25 cellular contexts compared by ENCODE assay signal in genomic region chr1:233412812-233413211, GRCh38.
"Had no signal": no experiment of that assay in that cellular context is flagged by ENCODE, and none has a peak within 500 bp of the region (broad histone marks: within the 10 kb centered on the region; RNA-seq: fewer than 3 reads in every experiment).

No MANE protein-coding gene starts in this region.

- DNase-seq: activated CD4-positive, alpha-beta T cell treated with anti-CD3 and anti-CD28 coated beads, Interleukin-2, amount 10 ng/mL, durations not matched to agents 7 days and 5 days; activated CD8-positive, alpha-beta T cell treated with anti-CD3 and anti-CD28 coated beads, Interleukin-2, amount 10 ng/mL, durations not matched to agents 7 days and 5 days; activated naive CD4-positive, alpha-beta T cell treated with anti-CD3 and anti-CD28 coated beads, Interleukin-2, amount 50 U/mL, for 16 hours; activated T-cell treated with anti-CD3 and anti-CD28 coated beads, Interleukin-2, amount 50 U/mL, for 4 hours; dermis blood vessel endothelial cell; effector memory CD4-positive, alpha-beta T cell; foreskin melanocyte; glutamatergic neuron; hippocampal formation; midbrain; nephron progenitor cell; right cardiac atrium; stimulated activated CD4-positive, alpha-beta T cell treated with anti-CD3 and anti-CD28 coated beads, Interleukin-15, amount 100 ng/mL, for 24 hours; stimulated activated CD4-positive, alpha-beta T cell treated with anti-CD3 and anti-CD28 coated beads, Interleukin-2, amount 100 ng/mL, for 48 hours; trophoblast cell had no signal

- H3K4me1 Mint-ChIP-seq: nephron progenitor cell had no signal

- FAIRE-seq: endothelial cell of umbilical vein, islet of Langerhans had no signal

- ATAC-seq: activated CD4-positive, CD25-positive, alpha-beta regulatory T cell treated with anti-CD3 and anti-CD28 coated beads, Interleukin-2, amount 50 U/mL, for 24 hours; activated CD8-positive, alpha-beta T cell treated with anti-CD3 and anti-CD28 coated beads, Interleukin-2, amount 10 ng/mL, durations not matched to agents 7 days and 5 days; activated T-cell treated with anti-CD3 and anti-CD28 coated beads, Interleukin-2, amount 50 U/mL, for 4 hours; right cardiac atrium had no signal

- H3K9me3 ChIP-seq: ascending aorta, prostate gland, suprapubic skin had no signal

- H3K27ac Mint-ChIP-seq: activated CD4-positive, alpha-beta T cell treated with anti-CD3 and anti-CD28 coated beads, Interleukin-2, amount 10 ng/mL, durations not matched to agents 7 days and 5 days; activated CD8-positive, alpha-beta T cell treated with anti-CD3 and anti-CD28 coated beads, Interleukin-2, amount 10 ng/mL, durations not matched to agents 7 days and 5 days; nephron progenitor cell; stimulated activated naive CD8-positive, alpha-beta T cell treated with anti-CD3 and anti-CD28 coated beads, Interleukin-15, Interleukin-2, amounts not matched to agents 100 ng/mL and 50 ng/mL, for 24 hours; T-helper 1 cell treated with Interleukin-12 subunit alpha and Interleukin-12 subunit beta and Interleukin-4 antibody, amounts not matched to agents 30 μg/mL and 1 μg/mL, for 36 hours had no signal

- H3K27ac ChIP-seq: ascending aorta, cardiac muscle cell, prostate gland, skin epidermis, suprapubic skin had no signal

- H3K4me1 ChIP-seq: ascending aorta, prostate gland had no signal

- H3K4me3 ChIP-seq: ascending aorta, cardiac muscle cell, prostate gland, skin epidermis, suprapubic skin had no signal

- H3K27me3 ChIP-seq: ascending aorta, cardiac muscle cell, suprapubic skin had no signal

- H3K36me3 ChIP-seq: ascending aorta, cardiac muscle cell, prostate gland, suprapubic skin had no signal

- H3K4me3 Mint-ChIP-seq: activated CD4-positive, alpha-beta T cell treated with anti-CD3 and anti-CD28 coated beads, Interleukin-2, amount 10 ng/mL, durations not matched to agents 7 days and 5 days; activated CD8-positive, alpha-beta T cell treated with anti-CD3 and anti-CD28 coated beads, Interleukin-2, amount 10 ng/mL, durations not matched to agents 7 days and 5 days; activated T-cell treated with anti-CD3 and anti-CD28 coated beads, Interleukin-2, amount 50 U/mL, for 4 hours; nephron progenitor cell; stimulated activated naive CD8-positive, alpha-beta T cell treated with anti-CD3 and anti-CD28 coated beads, Interleukin-15, Interleukin-2, amounts not matched to agents 100 ng/mL and 50 ng/mL, for 24 hours; T-helper 1 cell treated with Interleukin-12 subunit alpha and Interleukin-12 subunit beta and Interleukin-4 antibody, amounts not matched to agents 30 μg/mL and 1 μg/mL, for 36 hours had no signal
